ENCODE assay signal across 1 cellular context in the genomic region with DNA sequence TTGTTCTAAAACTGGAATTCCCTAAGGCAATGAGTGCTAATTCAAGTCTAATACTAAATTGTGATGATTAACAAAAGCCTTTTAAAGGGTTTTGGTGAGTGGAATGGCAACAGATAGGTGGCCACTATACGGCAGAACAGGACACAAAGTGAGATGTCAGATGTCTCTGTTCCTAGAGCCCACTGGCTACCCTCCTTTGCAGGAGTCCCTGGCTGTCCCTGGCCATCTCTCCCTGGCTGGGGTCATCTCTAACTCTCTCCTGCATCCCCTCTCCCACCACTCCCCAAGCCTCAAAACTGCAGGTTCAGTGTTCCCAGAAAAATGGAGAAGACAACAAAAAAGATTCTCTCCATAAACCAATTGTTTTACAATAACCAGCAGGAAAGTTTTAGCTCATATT.
TF ChIP-seq lines count a peak whose summit lies in the region.

No MANE protein-coding gene starts in this region.

TF ChIP-seq in H1, 55 proteins besides CTCF, POLR2A, EP300 and RAD21 (continued from another document):
- TF ChIP-seq TAF7 (optimal IDR thresholded peaks at IDR 0.05; ENCODE audit: borderline replicate concordance, low read depth, low read length), result no peak
- TF ChIP-seq CBX5 (IDR thresholded peaks at IDR 0.05; ENCODE audit: low read depth, low read length), result no peak
- no peak for TF ChIP-seq BACH1 (IDR thresholded peaks at IDR 0.05; ENCODE audit: low read length)
- TF ChIP-seq TBP (IDR thresholded peaks at IDR 0.05; ENCODE audit: low read depth, low read length), result no peak
- TF ChIP-seq SRF (IDR thresholded peaks at IDR 0.05; ENCODE audit: low read depth, low read length), result no peak
- TF ChIP-seq CBX8 (IDR thresholded peaks at IDR 0.05; ENCODE audit: borderline replicate concordance, low read depth, low read length), result no peak
- TF ChIP-seq SUZ12 (IDR thresholded peaks at IDR 0.05; ENCODE audit: low read length), result no peak
- no peak for TF ChIP-seq GTF2F1 (IDR thresholded peaks at IDR 0.05; ENCODE audit: borderline replicate concordance, low read depth, low read length)
- TF ChIP-seq BRCA1 (IDR thresholded peaks at IDR 0.05; ENCODE audit: low read depth, low read length), result no peak
